In genomic region chr3:134937256-134938023, GRCh38 we compare ENCODE assay signal across 14 cellular contexts.
DNase-seq lines count a peak whose midpoint lies in the region; ATAC-seq and TF ChIP-seq lines count a peak whose summit lies in the region.
"Had no signal": no experiment of that assay in that cellular context is flagged by ENCODE, and none has a peak within 500 bp of the region (broad histone marks: within the 10 kb centered on the region; RNA-seq: fewer than 3 reads in every experiment).

No MANE protein-coding gene starts in this region.

- H3K4me2 ChIP-seq in neural progenitor cell = peak overlapping the region; percentile 68
- H3K4me2 ChIP-seq: A549 had no signal

- H3K36me3 ChIP-seq in neural progenitor cell (no peaks in the 10 kb centered on the region), lower lobe of right lung (no peaks in the 10 kb centered on the region)
- H3K36me3 ChIP-seq in CD4-positive, alpha-beta memory T cell (ENCODE audit: insufficient read depth, low read length) = no peaks in the 10 kb centered on the region
- H3K36me3 ChIP-seq: heart right ventricle, pancreas had no signal

- H3K4me3 Mint-ChIP-seq in neural progenitor cell = peak overlapping the region; percentile 72
- no peak overlapping the region for H3K4me3 Mint-ChIP-seq in CD4-positive, alpha-beta memory T cell
- H3K4me3 Mint-ChIP-seq: activated CD4-positive, alpha-beta memory T cell treated with anti-CD3 and anti-CD28 coated beads for 36 hours had no signal

- H3K4me1 ChIP-seq in neural progenitor cell (peaks cover 58% of the 10 kb centered on the region), lower lobe of right lung (no peaks in the 10 kb centered on the region)
- no peaks in the 10 kb centered on the region for H3K4me1 ChIP-seq in CD4-positive, alpha-beta memory T cell (ENCODE audit: insufficient read depth, low read length)
- H3K4me1 ChIP-seq: A549, pancreas had no signal

- H3K4me3 ChIP-seq in neural progenitor cell = peak overlapping the region; percentile 25
- no peak overlapping the region for H3K4me3 ChIP-seq in lower lobe of right lung
- H3K4me3 ChIP-seq in CD4-positive, alpha-beta memory T cell (ENCODE audit: low read length in 2 of 2) = no peak overlapping the region
- H3K4me3 ChIP-seq: A549, heart right ventricle, pancreas had no signal

- H3K27ac Mint-ChIP-seq in neural progenitor cell = peak overlapping the region; percentile 82
- no peak overlapping the region for H3K27ac Mint-ChIP-seq in CD4-positive, alpha-beta memory T cell
- H3K27ac Mint-ChIP-seq: activated CD4-positive, alpha-beta memory T cell treated with anti-CD3 and anti-CD28 coated beads for 36 hours had no signal

- H3K9me3 ChIP-seq in neural progenitor cell (ENCODE audit: low read depth) (no peaks in the 10 kb centered on the region), lower lobe of right lung (no peaks in the 10 kb centered on the region)
- H3K9me3 ChIP-seq in CD4-positive, alpha-beta memory T cell (ENCODE audit: control insufficient read depth in 1 of 2, low read length in 2 of 2) = no peaks in the 10 kb centered on the region
- H3K9me3 ChIP-seq: A549, heart right ventricle, pancreas had no signal

- H2AFZ ChIP-seq in neural progenitor cell (replicated peaks) = peak overlapping the region; percentile 66

- H3K9ac ChIP-seq in neural progenitor cell = no peak overlapping the region

- H3K27me3 ChIP-seq in neural progenitor cell (no peaks in the 10 kb centered on the region), lower lobe of right lung (ENCODE audit: low read depth) (no peaks in the 10 kb centered on the region)
- H3K27me3 ChIP-seq in CD4-positive, alpha-beta memory T cell (ENCODE audit: insufficient read depth, low read length) = no peaks in the 10 kb centered on the region
- H3K27me3 ChIP-seq: heart right ventricle, pancreas had no signal

- H3K27ac ChIP-seq in neural progenitor cell (peak overlapping the region; percentile 95), lower lobe of right lung (no peak overlapping the region)
- H3K27ac ChIP-seq in CD4-positive, alpha-beta memory T cell (ENCODE audit: low read depth, low read length) = no peak overlapping the region
- H3K27ac ChIP-seq: A549, heart right ventricle, pancreas had no signal

- ATAC-seq in lower lobe of right lung (no peak), GM21447 (IDR thresholded peaks at IDR 0.05; ENCODE audit: unreplicated experiment) (no peak)
- ATAC-seq: A549, pancreas had no signal

- H4K20me1 ChIP-seq in neural progenitor cell (ENCODE audit: low read depth) = peaks cover 11% of the 10 kb centered on the region

- peaks cover 1% of the 10 kb centered on the region for H3K36me3 Mint-ChIP-seq in neural progenitor cell
- no peaks in the 10 kb centered on the region for H3K36me3 Mint-ChIP-seq in CD4-positive, alpha-beta memory T cell
- H3K36me3 Mint-ChIP-seq: activated CD4-positive, alpha-beta memory T cell treated with anti-CD3 and anti-CD28 coated beads for 36 hours had no signal

- DNase-seq in DMS79 treated with DMSO at 0.1 percent for 48 hours (lab: John Stamatoyannopoulos, UW) = peak; percentile 24
- no peak for DNase-seq in DMS79 (lab: John Stamatoyannopoulos, UW)
- peak; percentile 27 for DNase-seq in NCI-H2029 treated with DMSO at 0.1 percent for 48 hours (lab: John Stamatoyannopoulos, UW)
- DNase-seq in dermis blood vessel endothelial cell = peak; percentile 49
- DNase-seq in neural progenitor cell (ENCODE audit: low spot score) = peak; percentile 97
- no peak for DNase-seq in lower lobe of right lung
- no peak for DNase-seq in CD4-positive, alpha-beta memory T cell
- DNase-seq: activated CD4-positive, alpha-beta memory T cell treated with anti-CD3 and anti-CD28 coated beads for 36 hours; activated gamma-delta T cell; NCI-H1048; pancreas had no signal

- CTCF ChIA-PET in CD4-positive, alpha-beta memory T cell (lab: Charles Lee; ENCODE audit: partially characterized antibody) = no interaction called here

- TF ChIP-seq CTCF in neural progenitor cell (IDR thresholded peaks at IDR 0.05) (no peak), lower lobe of right lung (IDR thresholded peaks at IDR 0.05) (no peak)

- peaks cover 32% of the 10 kb centered on the region for H3F3A ChIP-seq in neural progenitor cell (ENCODE audit: low read depth)

- H3K79me2 ChIP-seq in neural progenitor cell (ENCODE audit: low read depth) = no peaks in the 10 kb centered on the region

- peaks cover 2% of the 10 kb centered on the region for H3K9me3 Mint-ChIP-seq in neural progenitor cell
- peaks cover 0 to 3% (median 0%) of the 10 kb centered on the region in 8 donors for H3K9me3 Mint-ChIP-seq in CD4-positive, alpha-beta memory T cell
- H3K9me3 Mint-ChIP-seq: activated CD4-positive, alpha-beta memory T cell treated with anti-CD3 and anti-CD28 coated beads for 36 hours had no signal

- intact Hi-C loops in lower lobe of right lung (cut with DNase I) = no loop called here
- intact Hi-C loops in CD4-positive, alpha-beta memory T cell (cut with micrococcal nuclease) = no loop called here

- peaks cover 56% of the 10 kb centered on the region for H3K4me1 Mint-ChIP-seq in neural progenitor cell
- no peaks in the 10 kb centered on the region for H3K4me1 Mint-ChIP-seq in CD4-positive, alpha-beta memory T cell

- POLR2A ChIA-PET in CD4-positive, alpha-beta memory T cell (lab: Charles Lee; ENCODE audit: partially characterized antibody) = no interaction called here

- peaks cover 29% of the 10 kb centered on the region for H3K27me3 Mint-ChIP-seq in neural progenitor cell (ENCODE audit: insufficient read depth, low read depth)
- H3K27me3 Mint-ChIP-seq in CD4-positive, alpha-beta memory T cell = no peaks in the 10 kb centered on the region

Comparison
In these comparisons a context has a peak if more than half of its experiments do, and no peak if none do; other contexts are left out.
1. DNase-seq: peak in DMS79 treated with DMSO at 0.1 percent for 48 hours (single experiment), NCI-H2029 treated with DMSO at 0.1 percent for 48 hours (single experiment), dermis blood vessel endothelial cell (single experiment) and neural progenitor cell (single experiment); none in DMS79 (single experiment), lower lobe of right lung (single experiment) and CD4-positive, alpha-beta memory T cell (0 of 5).